8 cellular contexts compared by ENCODE assay signal in the genomic region with DNA sequence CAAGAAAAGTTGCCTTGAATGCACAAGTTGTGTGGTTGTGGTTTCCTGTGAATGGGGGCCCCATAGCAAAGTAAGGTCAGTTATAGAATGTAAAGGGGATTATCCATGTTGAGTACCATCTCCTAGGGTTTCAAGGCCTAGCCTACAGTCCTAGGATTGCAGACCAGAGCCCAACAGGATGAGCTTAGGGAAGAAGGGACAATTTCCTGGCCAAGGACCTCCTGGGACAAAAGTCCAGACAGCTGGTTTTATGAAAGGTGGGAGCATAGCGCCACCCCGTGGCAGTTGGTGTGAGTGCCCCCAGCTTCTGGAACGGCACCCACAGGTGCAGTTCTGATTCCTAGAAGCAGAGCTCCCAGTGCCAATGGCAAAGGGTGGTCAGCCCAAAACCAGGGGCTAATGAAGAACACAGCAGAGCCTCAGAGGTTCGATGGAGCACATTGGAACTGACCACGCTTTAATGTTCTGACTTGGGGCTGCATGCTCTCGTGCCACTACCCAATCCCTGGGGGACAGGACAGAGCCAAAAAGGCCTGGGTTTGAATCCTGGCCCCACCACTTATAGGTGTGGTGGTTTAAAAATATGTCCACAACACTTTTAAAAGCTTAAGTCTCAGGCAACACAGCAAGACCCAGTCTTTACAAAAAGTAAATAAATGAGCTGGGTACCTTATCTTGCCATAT. TPM values are rescaled to one million over a fixed set of nuclear protein-coding genes. Genes with fewer than 3 reads are reported as not detected.
DNase-seq lines count a peak whose midpoint lies in the region; ATAC-seq lines count a peak whose summit lies in the region.

No MANE protein-coding gene starts in this region.

- ATAC-seq in left lobe of liver (peak; percentile 99), GM18867 (IDR thresholded peaks at IDR 0.05; ENCODE audit: unreplicated experiment) (no peak)

- peak; percentile 27 for DNase-seq in SIG-M5 treated with dmso at 0.1 percent for 504 hours (lab: John Stamatoyannopoulos, UW; ENCODE audit: unreplicated experiment)
- no peak for DNase-seq in SIG-M5 (lab: John Stamatoyannopoulos, UW)
- peak; percentile 25 to 77 for DNase-seq in NCI-H1930 (lab: John Stamatoyannopoulos, UW)
- peak; percentile 71 for DNase-seq in activated CD4-positive, CD25-positive, alpha-beta regulatory T cell treated with anti-CD3 and anti-CD28 coated beads, Interleukin-2, amount 50 U/mL, for 72 hours
- peak; percentile 71 for DNase-seq in cerebellar cortex (ENCODE audit: low spot score)
- DNase-seq in left lobe of liver (ENCODE audit: low spot score): peak; percentile 82
- DNase-seq in stimulated activated CD4-positive, alpha-beta T cell treated with anti-CD3 and anti-CD28 coated beads, Interleukin-4, amount 100 ng/mL, for 4 hours: peak; percentile 46 to 64

RNA-seq across cellular contexts. Expression of a gene that starts 25.8 kb away (rescaled TPM):
- total RNA-seq in left lobe of liver: 79.6 TPM

RNA-seq across cellular contexts. Expression of a gene that starts 27.6 kb away (rescaled TPM):
- 17.6 TPM for total RNA-seq in left lobe of liver

RNA-seq across cellular contexts. Expression of a gene that starts 27.7 kb away (rescaled TPM):
- 184 TPM for total RNA-seq in left lobe of liver
